ENCODE assay signal across 35 cellular contexts in the genomic region with DNA sequence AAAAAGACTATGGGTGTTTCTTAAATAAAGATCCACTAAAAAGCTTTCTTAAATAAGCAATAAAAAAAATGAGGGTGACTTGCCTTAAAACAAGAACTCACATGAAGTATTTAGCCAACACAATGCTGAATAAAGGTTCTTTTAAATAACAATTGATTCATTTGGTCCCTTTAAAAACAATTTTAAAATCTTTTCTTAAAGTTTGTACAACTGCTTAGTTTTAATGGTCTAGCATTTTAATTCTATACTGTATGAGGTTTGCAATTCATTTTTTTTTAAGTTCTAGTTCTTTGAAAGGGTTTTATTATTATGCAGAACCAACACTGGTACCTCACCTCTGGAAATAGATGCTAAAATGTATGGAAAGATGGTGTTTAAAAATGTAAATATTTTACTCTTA.
"Had no signal": no experiment of that assay in that cellular context is flagged by ENCODE, and none has a peak within 500 bp of the region (broad histone marks: within the 10 kb centered on the region; RNA-seq: fewer than 3 reads in every experiment).

No MANE protein-coding gene starts in this region.

- H3K36me3 ChIP-seq: adrenal gland, brain microvascular endothelial cell, breast epithelium had no signal

- H3K36me3 Mint-ChIP-seq: activated CD4-positive, alpha-beta memory T cell treated with anti-CD3 and anti-CD28 coated beads for 36 hours; activated naive CD4-positive, alpha-beta T cell treated with anti-CD3 and anti-CD28 coated beads, Interleukin-2, amount 50 U/mL, for 72 hours; activated naive CD8-positive, alpha-beta T cell treated with anti-CD3 and anti-CD28 coated beads for 36 hours had no signal

- H3K4me1 ChIP-seq: adrenal gland, body of pancreas, breast epithelium had no signal

- ATAC-seq: activated CD8-positive, alpha-beta T cell treated with anti-CD3 and anti-CD28 coated beads for 36 hours; activated naive CD4-positive, alpha-beta T cell treated with anti-CD3 and anti-CD28 coated beads, Interleukin-2, amount 50 U/mL, for 72 hours; activated T-cell treated with anti-CD3 and anti-CD28 coated beads, Interleukin-2, amount 50 U/mL, for 4 hours; activated T-cell treated with anti-CD3 and anti-CD28 coated beads, Interleukin-2, amount 50 U/mL, for 72 hours; activated T-helper 17 cell treated with anti-CD3 and anti-CD28 coated beads, Interleukin-2, amount 50 U/mL, for 72 hours; body of pancreas had no signal

- H3K9me3 Mint-ChIP-seq: activated B cell treated with CpG ODN at 0.5 μM for 24 hours; activated CD4-positive, alpha-beta T cell treated with anti-CD3 and anti-CD28 coated beads, Interleukin-2, amount 10 ng/mL, durations not matched to agents 24 days and 14 days; activated naive CD4-positive, alpha-beta T cell treated with anti-CD3 and anti-CD28 coated beads for 36 hours; T-helper 1 cell treated with Interleukin-12 subunit alpha and Interleukin-12 subunit beta and Interleukin-4 antibody, amounts not matched to agents 30 μg/mL and 1 μg/mL, for 36 hours had no signal

- H3K27me3 ChIP-seq: adrenal gland, body of pancreas, brain microvascular endothelial cell, breast epithelium had no signal

- H3K27ac Mint-ChIP-seq: activated B cell treated with CpG ODN at 0.5 μM for 24 hours; activated CD4-positive, alpha-beta memory T cell treated with anti-CD3 and anti-CD28 coated beads for 36 hours; activated CD4-positive, alpha-beta T cell treated with anti-CD3 and anti-CD28 coated beads, Interleukin-2, amount 10 ng/mL, durations not matched to agents 24 days and 14 days; activated CD8-positive, alpha-beta T cell treated with anti-CD3 and anti-CD28 coated beads for 36 hours; activated naive CD4-positive, alpha-beta T cell treated with anti-CD3 and anti-CD28 coated beads for 36 hours; activated naive CD4-positive, alpha-beta T cell treated with anti-CD3 and anti-CD28 coated beads, Interleukin-2, amount 50 U/mL, for 72 hours; activated naive CD8-positive, alpha-beta T cell treated with anti-CD3 and anti-CD28 coated beads for 36 hours; activated T-cell treated with anti-CD3 and anti-CD28 coated beads, Interleukin-2, amount 50 U/mL, for 72 hours; activated T-helper 1 cell treated with anti-CD3 and anti-CD28 coated beads, Interleukin-12 subunit alpha, Interleukin-12 subunit beta, Interleukin-2, Interleukin-4 antibody, amounts not matched to agents 30 ng/mL and 10 ng/mL and 1 ng/mL, durations not matched to agents 14 hours and 24 hours and 36 hours; activated T-helper 17 cell treated with anti-CD3 and anti-CD28 coated beads, Interleukin-2, amount 50 U/mL, for 72 hours; T-helper 1 cell treated with Interleukin-12 subunit alpha and Interleukin-12 subunit beta and Interleukin-4 antibody, amounts not matched to agents 30 μg/mL and 1 μg/mL, for 36 hours; T-helper 2 cell treated with Interferon-gamma antibody and Interleukin-4, amounts not matched to agents 5 μg/mL and 100 μg/mL, for 36 hours had no signal

- H3K4me3 ChIP-seq: adrenal gland, body of pancreas, breast epithelium had no signal

- H3K4me3 Mint-ChIP-seq: activated B cell treated with CpG ODN at 0.5 μM for 24 hours; activated CD4-positive, alpha-beta memory T cell treated with anti-CD3 and anti-CD28 coated beads for 36 hours; activated CD4-positive, alpha-beta T cell treated with anti-CD3 and anti-CD28 coated beads, Interleukin-2, amount 10 ng/mL, durations not matched to agents 24 days and 14 days; activated CD8-positive, alpha-beta T cell treated with anti-CD3 and anti-CD28 coated beads for 36 hours; activated naive CD4-positive, alpha-beta T cell treated with anti-CD3 and anti-CD28 coated beads for 36 hours; activated naive CD8-positive, alpha-beta T cell treated with anti-CD3 and anti-CD28 coated beads for 36 hours; activated T-cell treated with anti-CD3 and anti-CD28 coated beads, Interleukin-2, amount 50 U/mL, for 4 hours; activated T-cell treated with anti-CD3 and anti-CD28 coated beads, Interleukin-2, amount 50 U/mL, for 72 hours; activated T-helper 1 cell treated with anti-CD3 and anti-CD28 coated beads, Interleukin-12 subunit alpha, Interleukin-12 subunit beta, Interleukin-2, Interleukin-4 antibody, amounts not matched to agents 30 ng/mL and 10 ng/mL and 1 ng/mL, durations not matched to agents 14 hours and 24 hours and 36 hours; activated T-helper 17 cell treated with anti-CD3 and anti-CD28 coated beads, Interleukin-2, amount 50 U/mL, for 72 hours; T-helper 1 cell treated with Interleukin-12 subunit alpha and Interleukin-12 subunit beta and Interleukin-4 antibody, amounts not matched to agents 30 μg/mL and 1 μg/mL, for 36 hours; T-helper 2 cell treated with Interferon-gamma antibody and Interleukin-4, amounts not matched to agents 5 μg/mL and 100 μg/mL, for 36 hours had no signal

- H3K9me3 ChIP-seq: adrenal gland, body of pancreas, breast epithelium had no signal

- DNase-seq: activated B cell treated with CpG ODN at 0.5 μM for 24 hours; activated CD4-positive, alpha-beta memory T cell treated with anti-CD3 and anti-CD28 coated beads for 36 hours; activated CD4-positive, alpha-beta T cell treated with anti-CD3 and anti-CD28 coated beads for 4 hours; activated CD4-positive, alpha-beta T cell treated with anti-CD3 and anti-CD28 coated beads, Interleukin-2, amount 10 ng/mL, durations not matched to agents 24 days and 14 days; activated CD4-positive, alpha-beta T cell treated with anti-CD3 and anti-CD28 coated beads, Interleukin-2, amount 50 U/mL, for 1 hour; activated CD4-positive, alpha-beta T cell treated with anti-CD3 and anti-CD28 coated beads, Interleukin-2, amount 50 U/mL, for 4 hours; activated CD4-positive, CD25-positive, alpha-beta regulatory T cell treated with anti-CD3 and anti-CD28 coated beads, Interleukin-2, amount 50 U/mL, for 72 hours; activated CD8-positive, alpha-beta memory T cell treated with anti-CD3 and anti-CD28 coated beads, Interleukin-2, amount 50 U/mL, for 4 hours; activated CD8-positive, alpha-beta T cell treated with anti-CD3 and anti-CD28 coated beads for 36 hours; activated effector memory CD4-positive, alpha-beta T cell treated with anti-CD3 and anti-CD28 coated beads, Interleukin-2, amount 50 U/mL, for 16 hours; activated gamma-delta T cell treated with Interleukin-2 at 50 U/mL for 16 hours; activated naive CD4-positive, alpha-beta T cell; activated naive CD4-positive, alpha-beta T cell treated with anti-CD3 and anti-CD28 coated beads for 36 hours; activated naive CD4-positive, alpha-beta T cell treated with anti-CD3 and anti-CD28 coated beads, Interleukin-2, amount 50 U/mL, for 16 hours; activated naive CD8-positive, alpha-beta T cell treated with anti-CD3 and anti-CD28 coated beads for 36 hours; activated T-cell treated with anti-CD3 and anti-CD28 coated beads for 4 hours; activated T-cell treated with anti-CD3 and anti-CD28 coated beads, Interleukin-2, amount 50 U/mL, for 1 hour; activated T-cell treated with anti-CD3 and anti-CD28 coated beads, Interleukin-2, amount 50 U/mL, for 4 hours; activated T-cell treated with anti-CD3 and anti-CD28 coated beads, Interleukin-2, amount 50 U/mL, for 72 hours; adrenal gland; amniotic stem cell; aorta; body of pancreas; brain microvascular endothelial cell; central memory CD4-positive, alpha-beta T cell; T-helper 1 cell; T-helper 2 cell; T-helper 9 cell had no signal

- H3K27me3 Mint-ChIP-seq: activated B cell treated with CpG ODN at 0.5 μM for 24 hours; activated CD4-positive, alpha-beta memory T cell treated with anti-CD3 and anti-CD28 coated beads for 36 hours; activated CD4-positive, alpha-beta T cell treated with anti-CD3 and anti-CD28 coated beads, Interleukin-2, amount 10 ng/mL, durations not matched to agents 24 days and 14 days; activated CD8-positive, alpha-beta T cell treated with anti-CD3 and anti-CD28 coated beads for 36 hours; activated naive CD8-positive, alpha-beta T cell treated with anti-CD3 and anti-CD28 coated beads for 36 hours; activated T-helper 17 cell treated with anti-CD3 and anti-CD28 coated beads, Interleukin-2, amount 50 U/mL, for 72 hours had no signal

- H3K27ac ChIP-seq: adrenal gland, body of pancreas, brain microvascular endothelial cell, breast epithelium, VCaP had no signal

- H3K4me1 Mint-ChIP-seq: activated B cell treated with CpG ODN at 0.5 μM for 24 hours; activated CD4-positive, alpha-beta T cell treated with anti-CD3 and anti-CD28 coated beads, Interleukin-2, amount 10 ng/mL, durations not matched to agents 24 days and 14 days; activated naive CD8-positive, alpha-beta T cell treated with anti-CD3 and anti-CD28 coated beads for 36 hours; activated T-helper 17 cell treated with anti-CD3 and anti-CD28 coated beads, Interleukin-2, amount 50 U/mL, for 72 hours had no signal
